In genomic region chr11:112513936-112514716, GRCh38 we compare ENCODE assay signal across 17 cellular contexts.
A peak's percentile ranks its signal among the peaks of the same experiment; 100 is the strongest.
DNase-seq lines count a peak whose midpoint lies in the region; ATAC-seq and TF ChIP-seq lines count a peak whose summit lies in the region.
"Had no signal": no experiment of that assay in that cellular context is flagged by ENCODE, and none has a peak within 500 bp of the region (broad histone marks: within the 10 kb centered on the region; RNA-seq: fewer than 3 reads in every experiment).

No MANE protein-coding gene starts in this region.

- H3K9ac ChIP-seq in smooth muscle cell (ENCODE audit: low read depth): no peak overlapping the region

- no peak for ATAC-seq in left ventricle myocardium superior
- ATAC-seq: Panc1; stimulated activated memory B cell treated with anti-CD40 and anti-IgM and Interleukin-4, amounts not matched to agents 10 μg/mL and 1 μg/mL and 100 μg/mL, for 72 hours; upper lobe of right lung; WTC11 had no signal

- H3F3A ChIP-seq in smooth muscle cell (ENCODE audit: low read depth): no peaks in the 10 kb centered on the region

- CTCF ChIA-PET in OCI-LY7 (lab: Charles Lee; ENCODE audit: unreplicated experiment): no interaction called here

- H3K4me3 ChIP-seq in smooth muscle cell: no peak overlapping the region
- no peak overlapping the region for H3K4me3 ChIP-seq in OCI-LY7 (ENCODE audit: low read depth, low read length, poor library complexity, severe bottlenecking)
- H3K4me3 ChIP-seq: skin epidermis, upper lobe of right lung had no signal

- peak; percentile 84 for DNase-seq in Ammon's horn (ENCODE audit: low spot score)
- DNase-seq in NCI-H1092 treated with DMSO at 0.1 percent for 48 hours (lab: John Stamatoyannopoulos, UW): peak; percentile 11
- DNase-seq in NCI-H774 (lab: John Stamatoyannopoulos, UW): peak; percentile 44
- DNase-seq in left kidney (ENCODE audit: low read depth, low spot score): peak; percentile 66
- DNase-seq in smooth muscle cell (lab: John Stamatoyannopoulos, UW; ENCODE audit: unreplicated experiment): no peak
- DNase-seq in OCI-LY7 (ENCODE audit: low spot score): no peak
- no peak for DNase-seq in left ventricle myocardium superior
- no peak for DNase-seq in SKM-1 (lab: John Stamatoyannopoulos, UW; ENCODE audit: unreplicated experiment)
- DNase-seq: activated naive CD4-positive, alpha-beta T cell treated with anti-CD3 and anti-CD28 coated beads for 36 hours; Karpas-422; NCI-H2029 treated with DMSO at 0.1 percent for 48 hours; T-helper 1 cell; upper lobe of right lung had no signal

- POLR2A ChIA-PET in OCI-LY7 (lab: Charles Lee): no interaction called here

- H3K79me2 ChIP-seq in smooth muscle cell (ENCODE audit: low read depth) (no peaks in the 10 kb centered on the region), OCI-LY7 (ENCODE audit: insufficient read depth, low read depth, low read length) (no peaks in the 10 kb centered on the region)

- intact Hi-C loops in OCI-LY7 (cut with micrococcal nuclease; ENCODE audit: unreplicated experiment): no loop called here
- intact Hi-C loops in left ventricle myocardium superior (cut with micrococcal nuclease): no loop called here

- no peaks in the 10 kb centered on the region for H3K36me3 ChIP-seq in smooth muscle cell (ENCODE audit: low read depth)
- H3K36me3 ChIP-seq in OCI-LY7 (ENCODE audit: insufficient read depth, low read length): no peaks in the 10 kb centered on the region
- H3K36me3 ChIP-seq: upper lobe of right lung had no signal

- H2AFZ ChIP-seq in smooth muscle cell (ENCODE audit: low read depth) (no peak overlapping the region), OCI-LY7 (ENCODE audit: low read length) (no peak overlapping the region)

- no peaks in the 10 kb centered on the region for H3K9me2 ChIP-seq in OCI-LY7 (ENCODE audit: insufficient read depth, low read length)

- H3K4me1 ChIP-seq in smooth muscle cell (ENCODE audit: low read depth) (no peaks in the 10 kb centered on the region), OCI-LY7 (ENCODE audit: insufficient read depth, low read length, poor library complexity, severe bottlenecking) (no peaks in the 10 kb centered on the region)
- H3K4me1 ChIP-seq: upper lobe of right lung had no signal

- no peak overlapping the region for H3K27ac ChIP-seq in smooth muscle cell (ENCODE audit: low read depth)
- no peak overlapping the region for H3K27ac ChIP-seq in OCI-LY7 (ENCODE audit: low read depth, low read length, poor library complexity, severe bottlenecking)
- H3K27ac ChIP-seq: skin epidermis, upper lobe of right lung had no signal

- no peak overlapping the region for H3K4me2 ChIP-seq in smooth muscle cell
- H3K4me2 ChIP-seq in OCI-LY7 (ENCODE audit: low read length): no peak overlapping the region

- WGBS in smooth muscle cell (ENCODE audit: low lambda C conversion rate): 85% methylated on average over 5 of the region's 5 CpGs

- no TSS peak for BruUV-seq in OCI-LY7 (replicated peaks; lab: Mats Ljungman, UMichigan)

- no peaks in the 10 kb centered on the region for H3K9me3 ChIP-seq in smooth muscle cell (replicated peaks; ENCODE audit: low read depth)
- H3K9me3 ChIP-seq in OCI-LY7 (ENCODE audit: low read length): no peaks in the 10 kb centered on the region
- H3K9me3 ChIP-seq: upper lobe of right lung had no signal

- H4K20me1 ChIP-seq in smooth muscle cell (ENCODE audit: low read depth): no peaks in the 10 kb centered on the region
- no peaks in the 10 kb centered on the region for H4K20me1 ChIP-seq in OCI-LY7 (ENCODE audit: insufficient read depth, low read length)

- peaks cover 8% of the 10 kb centered on the region for H3K27me3 ChIP-seq in smooth muscle cell (ENCODE audit: low read depth)
- H3K27me3 ChIP-seq: upper lobe of right lung had no signal

- no peak for TF ChIP-seq CTCF in smooth muscle cell (IDR thresholded peaks at IDR 0.05; ENCODE audit: borderline replicate concordance, insufficient read depth, poor library complexity, severe bottlenecking)
- no peak for TF ChIP-seq CTCF in OCI-LY7 (conservative IDR thresholded peaks at IDR 0.05; ENCODE audit: low read length)

Comparison
In these comparisons a context has a peak if more than half of its experiments do, and no peak if none do; other contexts are left out.
1. DNase-seq: peak in Ammon's horn (single experiment), NCI-H1092 treated with DMSO at 0.1 percent for 48 hours (single experiment), NCI-H774 (single experiment) and left kidney (single experiment); none in smooth muscle cell (single experiment), OCI-LY7 (single experiment), left ventricle myocardium superior (single experiment) and SKM-1 (single experiment).